In the genomic region with DNA sequence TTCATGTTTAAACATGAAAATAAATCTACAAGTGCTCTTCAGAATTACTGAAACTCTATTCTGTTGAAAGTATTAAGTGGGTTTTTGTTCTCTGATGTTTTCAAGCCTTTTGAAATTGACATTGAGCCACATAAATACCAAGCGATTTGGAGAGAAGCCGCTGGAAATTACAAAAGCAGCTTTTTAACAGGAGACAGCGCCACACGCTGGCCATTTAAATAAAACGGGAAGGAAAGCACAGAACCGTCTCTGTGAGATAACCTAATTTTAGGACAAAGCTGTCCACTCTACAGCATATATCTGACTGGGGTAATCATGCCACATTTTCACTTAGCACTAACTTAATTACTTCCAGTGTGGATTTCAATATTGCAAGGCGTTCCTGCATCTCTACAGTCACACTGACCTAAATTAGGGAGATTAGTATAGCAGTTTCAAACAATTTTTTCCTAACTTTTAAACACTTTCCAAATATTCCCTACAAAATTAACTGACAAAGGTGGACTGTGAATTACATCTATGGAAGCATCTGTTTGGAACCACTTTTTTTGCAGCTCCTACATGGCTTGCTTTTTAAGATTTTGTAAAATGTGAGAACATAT, we compare ENCODE assay signal across 1 cellular context.
TF ChIP-seq lines count a peak whose summit lies in the region.

No MANE protein-coding gene starts in this region.

TF ChIP-seq in K562, 482 proteins besides CTCF, POLR2A, EP300 and RAD21 (continued from another document):
- TF ChIP-seq, protein P1, sequence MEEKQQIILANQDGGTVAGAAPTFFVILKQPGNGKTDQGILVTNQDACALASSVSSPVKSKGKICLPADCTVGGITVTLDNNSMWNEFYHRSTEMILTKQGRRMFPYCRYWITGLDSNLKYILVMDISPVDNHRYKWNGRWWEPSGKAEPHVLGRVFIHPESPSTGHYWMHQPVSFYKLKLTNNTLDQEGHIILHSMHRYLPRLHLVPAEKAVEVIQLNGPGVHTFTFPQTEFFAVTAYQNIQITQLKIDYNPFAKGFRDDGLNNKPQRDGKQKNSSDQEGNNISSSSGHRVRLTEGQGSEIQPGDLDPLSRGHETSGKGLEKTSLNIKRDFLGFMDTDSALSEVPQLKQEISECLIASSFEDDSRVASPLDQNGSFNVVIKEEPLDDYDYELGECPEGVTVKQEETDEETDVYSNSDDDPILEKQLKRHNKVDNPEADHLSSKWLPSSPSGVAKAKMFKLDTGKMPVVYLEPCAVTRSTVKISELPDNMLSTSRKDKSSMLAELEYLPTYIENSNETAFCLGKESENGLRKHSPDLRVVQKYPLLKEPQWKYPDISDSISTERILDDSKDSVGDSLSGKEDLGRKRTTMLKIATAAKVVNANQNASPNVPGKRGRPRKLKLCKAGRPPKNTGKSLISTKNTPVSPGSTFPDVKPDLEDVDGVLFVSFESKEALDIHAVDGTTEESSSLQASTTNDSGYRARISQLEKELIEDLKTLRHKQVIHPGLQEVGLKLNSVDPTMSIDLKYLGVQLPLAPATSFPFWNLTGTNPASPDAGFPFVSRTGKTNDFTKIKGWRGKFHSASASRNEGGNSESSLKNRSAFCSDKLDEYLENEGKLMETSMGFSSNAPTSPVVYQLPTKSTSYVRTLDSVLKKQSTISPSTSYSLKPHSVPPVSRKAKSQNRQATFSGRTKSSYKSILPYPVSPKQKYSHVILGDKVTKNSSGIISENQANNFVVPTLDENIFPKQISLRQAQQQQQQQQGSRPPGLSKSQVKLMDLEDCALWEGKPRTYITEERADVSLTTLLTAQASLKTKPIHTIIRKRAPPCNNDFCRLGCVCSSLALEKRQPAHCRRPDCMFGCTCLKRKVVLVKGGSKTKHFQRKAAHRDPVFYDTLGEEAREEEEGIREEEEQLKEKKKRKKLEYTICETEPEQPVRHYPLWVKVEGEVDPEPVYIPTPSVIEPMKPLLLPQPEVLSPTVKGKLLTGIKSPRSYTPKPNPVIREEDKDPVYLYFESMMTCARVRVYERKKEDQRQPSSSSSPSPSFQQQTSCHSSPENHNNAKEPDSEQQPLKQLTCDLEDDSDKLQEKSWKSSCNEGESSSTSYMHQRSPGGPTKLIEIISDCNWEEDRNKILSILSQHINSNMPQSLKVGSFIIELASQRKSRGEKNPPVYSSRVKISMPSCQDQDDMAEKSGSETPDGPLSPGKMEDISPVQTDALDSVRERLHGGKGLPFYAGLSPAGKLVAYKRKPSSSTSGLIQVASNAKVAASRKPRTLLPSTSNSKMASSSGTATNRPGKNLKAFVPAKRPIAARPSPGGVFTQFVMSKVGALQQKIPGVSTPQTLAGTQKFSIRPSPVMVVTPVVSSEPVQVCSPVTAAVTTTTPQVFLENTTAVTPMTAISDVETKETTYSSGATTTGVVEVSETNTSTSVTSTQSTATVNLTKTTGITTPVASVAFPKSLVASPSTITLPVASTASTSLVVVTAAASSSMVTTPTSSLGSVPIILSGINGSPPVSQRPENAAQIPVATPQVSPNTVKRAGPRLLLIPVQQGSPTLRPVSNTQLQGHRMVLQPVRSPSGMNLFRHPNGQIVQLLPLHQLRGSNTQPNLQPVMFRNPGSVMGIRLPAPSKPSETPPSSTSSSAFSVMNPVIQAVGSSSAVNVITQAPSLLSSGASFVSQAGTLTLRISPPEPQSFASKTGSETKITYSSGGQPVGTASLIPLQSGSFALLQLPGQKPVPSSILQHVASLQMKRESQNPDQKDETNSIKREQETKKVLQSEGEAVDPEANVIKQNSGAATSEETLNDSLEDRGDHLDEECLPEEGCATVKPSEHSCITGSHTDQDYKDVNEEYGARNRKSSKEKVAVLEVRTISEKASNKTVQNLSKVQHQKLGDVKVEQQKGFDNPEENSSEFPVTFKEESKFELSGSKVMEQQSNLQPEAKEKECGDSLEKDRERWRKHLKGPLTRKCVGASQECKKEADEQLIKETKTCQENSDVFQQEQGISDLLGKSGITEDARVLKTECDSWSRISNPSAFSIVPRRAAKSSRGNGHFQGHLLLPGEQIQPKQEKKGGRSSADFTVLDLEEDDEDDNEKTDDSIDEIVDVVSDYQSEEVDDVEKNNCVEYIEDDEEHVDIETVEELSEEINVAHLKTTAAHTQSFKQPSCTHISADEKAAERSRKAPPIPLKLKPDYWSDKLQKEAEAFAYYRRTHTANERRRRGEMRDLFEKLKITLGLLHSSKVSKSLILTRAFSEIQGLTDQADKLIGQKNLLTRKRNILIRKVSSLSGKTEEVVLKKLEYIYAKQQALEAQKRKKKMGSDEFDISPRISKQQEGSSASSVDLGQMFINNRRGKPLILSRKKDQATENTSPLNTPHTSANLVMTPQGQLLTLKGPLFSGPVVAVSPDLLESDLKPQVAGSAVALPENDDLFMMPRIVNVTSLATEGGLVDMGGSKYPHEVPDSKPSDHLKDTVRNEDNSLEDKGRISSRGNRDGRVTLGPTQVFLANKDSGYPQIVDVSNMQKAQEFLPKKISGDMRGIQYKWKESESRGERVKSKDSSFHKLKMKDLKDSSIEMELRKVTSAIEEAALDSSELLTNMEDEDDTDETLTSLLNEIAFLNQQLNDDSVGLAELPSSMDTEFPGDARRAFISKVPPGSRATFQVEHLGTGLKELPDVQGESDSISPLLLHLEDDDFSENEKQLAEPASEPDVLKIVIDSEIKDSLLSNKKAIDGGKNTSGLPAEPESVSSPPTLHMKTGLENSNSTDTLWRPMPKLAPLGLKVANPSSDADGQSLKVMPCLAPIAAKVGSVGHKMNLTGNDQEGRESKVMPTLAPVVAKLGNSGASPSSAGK (IDR thresholded peaks at IDR 0.05), result no peak
- no peak for TF ChIP-seq POU5F1 (IDR thresholded peaks at IDR 0.05; ENCODE audit: borderline replicate concordance, low read depth, low read length, partially characterized antibody)
- no peak for TF ChIP-seq ZFP30 (CRISPR knock-in tag; IDR thresholded peaks at IDR 0.05; ENCODE audit: borderline replicate concordance)
- TF ChIP-seq, protein P2, sequence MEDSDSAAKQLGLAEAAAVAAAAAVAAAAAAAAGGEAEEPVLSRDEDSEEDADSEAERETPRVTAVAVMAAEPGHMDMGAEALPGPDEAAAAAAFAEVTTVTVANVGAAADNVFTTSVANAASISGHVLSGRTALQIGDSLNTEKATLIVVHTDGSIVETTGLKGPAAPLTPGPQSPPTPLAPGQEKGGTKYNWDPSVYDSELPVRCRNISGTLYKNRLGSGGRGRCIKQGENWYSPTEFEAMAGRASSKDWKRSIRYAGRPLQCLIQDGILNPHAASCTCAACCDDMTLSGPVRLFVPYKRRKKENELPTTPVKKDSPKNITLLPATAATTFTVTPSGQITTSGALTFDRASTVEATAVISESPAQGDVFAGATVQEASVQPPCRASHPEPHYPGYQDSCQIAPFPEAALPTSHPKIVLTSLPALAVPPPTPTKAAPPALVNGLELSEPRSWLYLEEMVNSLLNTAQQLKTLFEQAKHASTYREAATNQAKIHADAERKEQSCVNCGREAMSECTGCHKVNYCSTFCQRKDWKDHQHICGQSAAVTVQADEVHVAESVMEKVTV (CRISPR knock-in tag; IDR thresholded peaks at IDR 0.05), result peak; percentile 38; the same call in 1 of the 2 replicates
- 0 out of 2 replicates have a peak, but pooled peaks have one; percentile 13 for TF ChIP-seq SMC3 (conservative IDR thresholded peaks at IDR 0.05; ENCODE audit: insufficient read depth, low read depth, low read length)
- TF ChIP-seq ETS2 (tag; IDR thresholded peaks at IDR 0.05; ENCODE audit: borderline replicate concordance, poor library complexity, severe bottlenecking), result no peak
